20 cellular contexts compared by ENCODE assay signal in genomic region chr2:38057651-38058410, GRCh38. TPM values are rescaled to one million over a fixed set of nuclear protein-coding genes. Genes with fewer than 3 reads are reported as not detected.
DNase-seq lines count a peak whose midpoint lies in the region; ATAC-seq lines count a peak whose summit lies in the region.
"Had no signal": no experiment of that assay in that cellular context is flagged by ENCODE, and none has a peak within 500 bp of the region (broad histone marks: within the 10 kb centered on the region; RNA-seq: fewer than 3 reads in every experiment).

No MANE protein-coding gene starts in this region.

- no peak for ATAC-seq in GM18520 (IDR thresholded peaks at IDR 0.05; ENCODE audit: unreplicated experiment)
- ATAC-seq in GM18867 (IDR thresholded peaks at IDR 0.05; ENCODE audit: unreplicated experiment) = no peak
- ATAC-seq: GM12878, GM23338, heart left ventricle, mucosa of descending colon had no signal

- peak; percentile 18 for DNase-seq in CD1c-positive myeloid dendritic cell (ENCODE audit: extremely low spot score)
- DNase-seq in KG1 (lab: John Stamatoyannopoulos, UW) = peak; percentile 36
- DNase-seq in SKM-1 (lab: John Stamatoyannopoulos, UW; ENCODE audit: unreplicated experiment) = peak; percentile 27
- peak; percentile 46 for DNase-seq in kidney glomerular epithelial cell (lab: John Stamatoyannopoulos, UW)
- DNase-seq in D341Med (ENCODE audit: low spot score) = no peak
- DNase-seq in H4 (ENCODE audit: low spot score) = no peak
- DNase-seq: activated B cell treated with CpG ODN at 0.5 μM for 24 hours; activated CD8-positive, alpha-beta memory T cell treated with anti-CD3 and anti-CD28 coated beads, Interleukin-2, amount 50 U/mL, for 48 hours; activated naive CD4-positive, alpha-beta T cell treated with anti-CD3 and anti-CD28 coated beads, Interleukin-2, amount 10 ng/mL, durations not matched to agents 7 days and 5 days; COR-L47; esophagus squamous epithelium; heart left ventricle; mucosa of descending colon; NCI-H187; NCI-H524 had no signal

RNA-seq across cellular contexts. Expression of gene CYP1B1, which starts 18.1 kb away (rescaled TPM):
- total RNA-seq in H4 (2014; rRNA removed; shearing (Covaris generic)) = 16.3 and 29.9 TPM in 2 replicates
- total RNA-seq: G401 had no signal

Comparison
In these comparisons a context has a peak if more than half of its experiments do, and no peak if none do; other contexts are left out.
1. DNase-seq: peak in CD1c-positive myeloid dendritic cell (single experiment), KG1 (single experiment), SKM-1 (single experiment) and kidney glomerular epithelial cell (single experiment); none in D341Med (single experiment) and H4 (single experiment).